Comparison of ENCODE assay signal across 9 cellular contexts in the genomic region with DNA sequence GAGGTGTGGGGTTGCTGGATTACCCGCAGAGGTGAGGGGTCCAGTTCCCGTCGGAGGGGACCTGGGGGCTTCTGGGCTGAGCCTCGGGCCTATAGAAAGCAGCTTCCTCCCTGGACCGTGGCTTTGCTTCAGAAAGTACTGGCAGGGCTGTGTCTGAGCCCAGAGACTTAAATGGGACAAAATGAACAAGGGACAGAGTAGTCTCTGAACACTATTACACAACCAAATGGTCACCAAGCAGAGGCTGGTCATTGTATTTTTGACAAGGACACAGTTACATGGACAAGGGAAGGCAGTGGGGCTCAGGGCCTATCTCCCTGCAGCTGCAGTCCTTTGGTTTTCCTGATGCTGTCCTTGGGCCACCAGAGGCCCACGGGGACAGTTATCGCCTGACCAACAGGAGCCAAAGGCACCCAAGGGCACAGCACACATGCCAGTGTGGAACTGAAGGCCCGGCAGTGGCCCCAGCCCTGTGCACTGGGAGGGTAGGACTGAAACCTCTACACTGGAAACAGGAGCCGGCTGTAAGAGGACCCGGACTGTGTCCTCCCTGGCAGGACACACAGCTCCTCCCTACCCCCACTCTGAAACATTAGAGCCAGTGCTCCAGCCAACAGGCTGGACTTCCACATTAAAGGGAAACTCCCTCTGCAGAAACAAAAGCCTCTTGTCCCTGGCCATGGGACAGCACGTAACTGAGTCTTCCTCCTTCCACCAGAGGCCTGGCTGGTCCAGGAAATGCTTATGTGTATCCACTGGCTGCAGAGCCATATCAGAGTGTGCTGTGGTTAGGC. TPM values are rescaled to one million over a fixed set of nuclear protein-coding genes. Genes with fewer than 3 reads are reported as not detected.
DNase-seq lines count a peak whose midpoint lies in the region; ATAC-seq, FAIRE-seq and TF ChIP-seq lines count a peak whose summit lies in the region.
"Had no signal": no experiment of that assay in that cellular context is flagged by ENCODE, and none has a peak within 500 bp of the region (broad histone marks: within the 10 kb centered on the region; RNA-seq: fewer than 3 reads in every experiment).

No MANE protein-coding gene starts in this region.

- TF ChIP-seq CTCF in upper lobe of right lung (IDR thresholded peaks at IDR 0.05) = no peak

- peaks cover 51% of the 10 kb centered on the region for H3K4me1 ChIP-seq in upper lobe of right lung

- no peaks in the 10 kb centered on the region for H3K9me3 ChIP-seq in upper lobe of right lung

- peaks cover 16% of the 10 kb centered on the region for H3K36me3 ChIP-seq in upper lobe of right lung

- H3K27ac ChIP-seq in upper lobe of right lung = peak overlapping the region; percentile 69

- H3K4me3 ChIP-seq in upper lobe of right lung = no peak overlapping the region

- ATAC-seq in upper lobe of right lung (peak; percentile 81), GM19035 (IDR thresholded peaks at IDR 0.05; ENCODE audit: unreplicated experiment) (no peak)

- TF ChIP-seq POLR2A in GM12891 (IDR thresholded peaks at IDR 0.05; ENCODE audit: low read depth, low read length) = no peak

- DNase-seq in activated CD8-positive, alpha-beta memory T cell treated with anti-CD3 and anti-CD28 coated beads for 24 hours = peak; percentile 41
- no peak for DNase-seq in activated CD8-positive, alpha-beta memory T cell treated with anti-CD3 and anti-CD28 coated beads, Interleukin-2, amount 50 U/mL, for 4 hours
- peak; percentile 27 for DNase-seq in fibroblast of peridontal ligament (ENCODE audit: extremely low read depth)
- peak; percentile 77 for DNase-seq in mucosa of gallbladder (ENCODE audit: low spot score)
- DNase-seq in upper lobe of right lung = no peak
- DNase-seq in GM12891 (ENCODE audit: insufficient read length, low spot score) = no peak
- no peak for DNase-seq in stimulated activated CD4-positive, alpha-beta T cell treated with anti-CD3 and anti-CD28 coated beads, Interleukin-2, amount 100 ng/mL, for 24 hours
- DNase-seq: activated CD4-positive, alpha-beta T cell treated with anti-CD3 and anti-CD28 coated beads for 48 hours had no signal

- no peaks in the 10 kb centered on the region for H3K27me3 ChIP-seq in upper lobe of right lung

- no peak for FAIRE-seq in GM12891 (lab: Jason Lieb, UNC)

- intact Hi-C loops in upper lobe of right lung (cut with DNase I) = no loop called here

TF ChIP-seq in GM12891, 5 proteins besides CTCF, POLR2A, EP300 and RAD21:
- no peak for TF ChIP-seq SPI1 (IDR thresholded peaks at IDR 0.05; ENCODE audit: low read depth, low read length)
- no peak for TF ChIP-seq POU2F2 (IDR thresholded peaks at IDR 0.05; ENCODE audit: low read depth, low read length)
- TF ChIP-seq TAF1 (IDR thresholded peaks at IDR 0.05; ENCODE audit: low read depth, low read length) = no peak
- TF ChIP-seq POLR2AphosphoS5 (IDR thresholded peaks at IDR 0.05; ENCODE audit: low read depth, low read length) = no peak
- no peak for TF ChIP-seq PAX5 (IDR thresholded peaks at IDR 0.05; ENCODE audit: insufficient read depth, low read length, severe bottlenecking)

RNA-seq across cellular contexts. Expression of a gene that starts 26.0 kb away (rescaled TPM):
- total RNA-seq in mucosa of gallbladder (41.6 TPM), upper lobe of right lung (52.6 TPM)
- 2.2 TPM for polyA plus RNA-seq in GM12891 (2012; ENCODE audit: low read depth, missing spikeins)

Comparison
In these comparisons a context has a peak if more than half of its experiments do, and no peak if none do; other contexts are left out.
1. DNase-seq: peak in activated CD8-positive, alpha-beta memory T cell treated with anti-CD3 and anti-CD28 coated beads for 24 hours (single experiment), fibroblast of peridontal ligament (single experiment) and mucosa of gallbladder (single experiment); none in activated CD8-positive, alpha-beta memory T cell treated with anti-CD3 and anti-CD28 coated beads, Interleukin-2, amount 50 U/mL, for 4 hours (single experiment), upper lobe of right lung (single experiment), GM12891 (single experiment) and stimulated activated CD4-positive, alpha-beta T cell treated with anti-CD3 and anti-CD28 coated beads, Interleukin-2, amount 100 ng/mL, for 24 hours (0 of 2).